ENCODE assay signal across 23 cellular contexts in genomic region chr7:133904766-133905165, GRCh38.
"Had no signal": no experiment of that assay in that cellular context is flagged by ENCODE, and none has a peak within 500 bp of the region (broad histone marks: within the 10 kb centered on the region; RNA-seq: fewer than 3 reads in every experiment).

No MANE protein-coding gene starts in this region.

- H3K36me3 Mint-ChIP-seq: stimulated activated effector memory CD8-positive, alpha-beta T cell treated with anti-CD3 and anti-CD28 coated beads, Interleukin-12 subunit alpha, Interleukin-12 subunit beta, amount 100 ng/mL, for 72 hours had no signal

- H3K9me3 Mint-ChIP-seq: endodermal cell, immature natural killer cell, naive B cell, nephron had no signal

- H3K27me3 Mint-ChIP-seq: memory B cell, naive B cell had no signal

- H3K27ac Mint-ChIP-seq: endodermal cell; immature natural killer cell; memory B cell; naive B cell; nephron; stimulated activated effector memory CD8-positive, alpha-beta T cell treated with anti-CD3 and anti-CD28 coated beads, Interleukin-12 subunit alpha, Interleukin-12 subunit beta, amount 100 ng/mL, for 72 hours had no signal

- DNase-seq: colonic mucosa; effector CD4-positive, alpha-beta T cell; endodermal cell; gastrocnemius medialis; immature natural killer cell; kidney; left cardiac atrium; left ventricle myocardium inferior; lower lobe of right lung; midbrain; naive B cell; psoas muscle; retina; right lobe of liver; stimulated activated CD4-positive, alpha-beta T cell treated with anti-CD3 and anti-CD28 coated beads, Interleukin-4, amount 100 ng/mL, for 1 hour; stimulated activated CD8-positive, alpha-beta memory T cell treated with anti-CD3 and anti-CD28 coated beads, Interleukin-4, amount 100 ng/mL, for 48 hours; stimulated activated naive CD8-positive, alpha-beta T cell treated with anti-CD3 and anti-CD28 coated beads, Interleukin-15, Interleukin-2, amounts not matched to agents 100 U/mL and 50 U/mL, for 24 hours; tibial artery; upper lobe of left lung; uterus had no signal

- H3K27me3 ChIP-seq: colonic mucosa, gastrocnemius medialis, right lobe of liver, tibial artery, upper lobe of left lung, uterus had no signal

- H3K4me3 Mint-ChIP-seq: endodermal cell; immature natural killer cell; memory B cell; naive B cell; nephron; stimulated activated effector memory CD8-positive, alpha-beta T cell treated with anti-CD3 and anti-CD28 coated beads, Interleukin-12 subunit alpha, Interleukin-12 subunit beta, amount 100 ng/mL, for 72 hours had no signal

- H3K4me1 Mint-ChIP-seq: immature natural killer cell; memory B cell; nephron; stimulated activated effector memory CD8-positive, alpha-beta T cell treated with anti-CD3 and anti-CD28 coated beads, Interleukin-12 subunit alpha, Interleukin-12 subunit beta, amount 100 ng/mL, for 72 hours had no signal

- H3K4me3 ChIP-seq: colonic mucosa, gastrocnemius medialis, left ventricle myocardium inferior, lower lobe of right lung, psoas muscle, right lobe of liver, tibial artery, upper lobe of left lung, uterus had no signal

- H3K27ac ChIP-seq: colonic mucosa, gastrocnemius medialis, left ventricle myocardium inferior, lower lobe of right lung, psoas muscle, right lobe of liver, tibial artery, upper lobe of left lung, uterus had no signal

- ATAC-seq: gastrocnemius medialis; left cardiac atrium; lower lobe of right lung; psoas muscle; right lobe of liver; stimulated activated effector memory CD8-positive, alpha-beta T cell treated with anti-CD3 and anti-CD28 coated beads, Interleukin-12 subunit alpha, Interleukin-12 subunit beta, amount 100 ng/mL, for 72 hours; stimulated activated naive CD8-positive, alpha-beta T cell treated with anti-CD3 and anti-CD28 coated beads, Interleukin-15, Interleukin-2, amounts not matched to agents 100 U/mL and 50 U/mL, for 24 hours had no signal

- H3K9me3 ChIP-seq: colonic mucosa, gastrocnemius medialis, left ventricle myocardium inferior, lower lobe of right lung, psoas muscle, right lobe of liver, tibial artery, upper lobe of left lung, uterus had no signal

- H3K4me1 ChIP-seq: colonic mucosa, gastrocnemius medialis, left ventricle myocardium inferior, lower lobe of right lung, psoas muscle, right lobe of liver, tibial artery, upper lobe of left lung, uterus had no signal

- H3K36me3 ChIP-seq: colonic mucosa, gastrocnemius medialis, left ventricle myocardium inferior, lower lobe of right lung, right lobe of liver, tibial artery, upper lobe of left lung, uterus had no signal
